Comparison of ENCODE assay signal across 12 cellular contexts in the genomic region with DNA sequence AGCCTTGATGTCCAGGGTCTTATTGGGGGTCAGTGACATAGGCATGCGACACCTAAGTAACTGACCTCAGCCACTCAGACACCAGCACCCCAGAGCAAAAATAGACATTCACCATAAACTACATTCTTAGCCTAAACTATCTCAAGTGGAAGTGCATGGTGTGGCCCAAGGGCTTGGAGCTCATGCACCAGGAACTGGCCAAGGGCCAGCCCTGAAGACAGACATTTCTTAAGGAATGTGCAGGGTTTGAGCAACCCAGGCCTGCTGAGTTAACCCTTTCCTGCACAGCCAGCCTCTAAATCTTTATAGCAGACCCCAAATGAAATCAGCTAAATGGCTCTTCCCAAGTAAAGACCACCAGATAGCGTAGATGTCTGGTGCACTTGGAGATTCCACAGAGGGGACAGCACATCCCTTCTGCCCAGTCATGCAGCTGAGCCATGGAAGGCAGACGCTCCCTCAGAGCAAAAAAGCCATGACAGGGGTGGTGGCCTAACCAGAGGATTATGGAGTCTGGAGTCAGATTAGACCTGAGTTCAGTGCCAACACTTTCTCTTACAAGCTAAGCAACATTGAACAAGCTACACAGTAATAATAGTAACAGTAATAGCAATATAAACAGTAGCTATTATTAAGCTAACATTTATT.
DNase-seq lines count a peak whose midpoint lies in the region; ATAC-seq and TF ChIP-seq lines count a peak whose summit lies in the region.
"Had no signal": no experiment of that assay in that cellular context is flagged by ENCODE, and none has a peak within 500 bp of the region (broad histone marks: within the 10 kb centered on the region; RNA-seq: fewer than 3 reads in every experiment).

No MANE protein-coding gene starts in this region.

- H3K56ac ChIP-seq in mesendoderm (ENCODE audit: low read length) = no peak overlapping the region

- WGBS in mesendoderm (ENCODE audit: extremely low coverage, insufficient coverage, low lambda C conversion rate) = no CpG with 5 or more reads among the region's 3 CpGs

- H3K36me3 ChIP-seq in MG63 (peaks cover 9% of the 10 kb centered on the region), mesendoderm (ENCODE audit: control insufficient read depth, insufficient read depth, low read length) (no peaks in the 10 kb centered on the region)
- H3K36me3 ChIP-seq: neural progenitor cell had no signal

- H2BK15ac ChIP-seq in mesendoderm (replicated peaks; ENCODE audit: low read depth) = no peak overlapping the region

- H4K5ac ChIP-seq in mesendoderm (ENCODE audit: low read length) = no peak overlapping the region

- H3K9ac ChIP-seq in mesendoderm (ENCODE audit: low read length) = no peak overlapping the region
- H3K9ac ChIP-seq: neural progenitor cell had no signal

- H2BK120ac ChIP-seq in mesendoderm (ENCODE audit: low read depth, low read length) = no peak overlapping the region

- H3K79me2 ChIP-seq in mesendoderm (ENCODE audit: control insufficient read depth, insufficient read depth, low read length) = no peaks in the 10 kb centered on the region

- no peak overlapping the region for H3K27ac ChIP-seq in mesendoderm (ENCODE audit: low read depth, low read length)
- H3K27ac ChIP-seq: epithelial cell of prostate, neural progenitor cell, SJCRH30 had no signal

- no peaks in the 10 kb centered on the region for H3K9me3 ChIP-seq in MG63
- H3K9me3 ChIP-seq: SJCRH30 had no signal

- no peak overlapping the region for H2BK5ac ChIP-seq in mesendoderm (ENCODE audit: low read length)

- DNase-seq in Daoy (ENCODE audit: low read depth) (peak; percentile 21), MG63 (peak; percentile 80), cardiac fibroblast (ENCODE audit: low read depth in 2 of 2) (peak; percentile 81 to 89), mesendoderm (peak; percentile 30), NCI-H1105 treated with DMSO at 0.1 percent for 48 hours (lab: John Stamatoyannopoulos, UW) (no peak), DMS153 (lab: John Stamatoyannopoulos, UW) (no peak)
- DNase-seq in activated naive CD4-positive, alpha-beta T cell treated with Interleukin-2 at 50 U/mL for 16 hours = no peak
- DNase-seq: central memory CD4-positive, alpha-beta T cell had no signal

- H3K4me1 ChIP-seq in mesendoderm (ENCODE audit: control insufficient read depth, low read depth, low read length) = no peaks in the 10 kb centered on the region

- no peak overlapping the region for H3K18ac ChIP-seq in mesendoderm (ENCODE audit: low read length)

- no peak overlapping the region for H3K23ac ChIP-seq in mesendoderm (ENCODE audit: low read length)

- no peak for TF ChIP-seq CTCF in cardiac fibroblast (IDR thresholded peaks at IDR 0.05; ENCODE audit: low read depth, low read length)

- H4K8ac ChIP-seq in mesendoderm (ENCODE audit: low read depth, low read length) = no peak overlapping the region

- H3K4me3 ChIP-seq in MG63 = no peak overlapping the region
- no peak overlapping the region for H3K4me3 ChIP-seq in cardiac fibroblast (replicated peaks in 1 of 2; ENCODE audit: low read depth in 2 of 2, low read length in 2 of 2)
- no peak overlapping the region for H3K4me3 ChIP-seq in mesendoderm (ENCODE audit: low read length)
- H3K4me3 ChIP-seq: neural progenitor cell, SJCRH30 had no signal

- no peak overlapping the region for H3K4ac ChIP-seq in mesendoderm (ENCODE audit: low read depth, low read length)

- H3K79me1 ChIP-seq in mesendoderm (ENCODE audit: low read length) = no peaks in the 10 kb centered on the region

- ATAC-seq in GM19467 (IDR thresholded peaks at IDR 0.05; ENCODE audit: unreplicated experiment) = no peak

- H2AK5ac ChIP-seq in mesendoderm (ENCODE audit: low read length) = no peak overlapping the region

- H3K27me3 ChIP-seq in MG63 (no peaks in the 10 kb centered on the region), mesendoderm (ENCODE audit: insufficient read depth, low read length, poor library complexity) (no peaks in the 10 kb centered on the region)
- H3K27me3 ChIP-seq: neural progenitor cell, SJCRH30 had no signal

- no peak overlapping the region for H3K4me2 ChIP-seq in mesendoderm (ENCODE audit: low read length)
- H3K4me2 ChIP-seq: neural progenitor cell had no signal

Comparison
In these comparisons a context has a peak if more than half of its experiments do, and no peak if none do; other contexts are left out.
1. DNase-seq: peak in Daoy (single experiment), MG63 (single experiment), cardiac fibroblast (2 of 2) and mesendoderm (single experiment); none in NCI-H1105 treated with DMSO at 0.1 percent for 48 hours (single experiment), DMS153 (single experiment) and activated naive CD4-positive, alpha-beta T cell treated with Interleukin-2 at 50 U/mL for 16 hours (single experiment).